ENCODE assay signal across 2 cellular contexts in the genomic region with DNA sequence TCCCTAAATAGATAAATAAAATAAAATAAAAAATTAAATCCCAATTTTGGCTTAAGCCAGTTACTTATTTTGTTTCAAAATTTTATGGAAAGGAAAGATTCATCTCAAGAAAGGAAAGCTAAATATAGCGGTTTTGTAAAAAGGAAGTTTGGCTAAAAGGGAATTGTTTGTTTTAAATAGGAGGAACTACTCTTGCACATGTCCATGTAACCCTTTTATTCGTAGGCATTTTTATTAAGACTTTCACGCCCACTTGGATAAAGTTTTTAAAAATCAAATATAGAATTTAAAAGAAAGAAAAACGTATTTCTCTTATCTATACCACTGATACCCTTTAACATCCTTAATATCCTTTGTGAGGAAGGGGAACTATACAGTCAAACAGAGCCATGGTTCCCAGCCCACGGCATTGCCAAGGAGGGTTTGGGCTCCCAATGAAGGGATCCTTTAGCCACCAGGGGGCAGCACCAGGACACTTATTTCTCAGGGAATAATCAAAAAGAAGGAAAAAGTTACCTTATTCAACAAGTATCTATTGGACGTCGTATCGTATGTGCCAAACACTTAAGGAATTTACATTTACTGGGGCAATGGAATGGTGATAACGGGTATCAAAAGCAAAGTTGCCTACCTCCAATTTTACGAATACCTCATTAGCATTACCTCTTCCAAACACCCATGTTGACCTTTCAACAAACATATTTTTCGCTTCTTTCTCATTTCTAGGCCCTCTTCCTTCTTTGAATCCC.
TF ChIP-seq lines count a peak whose summit lies in the region.

No MANE protein-coding gene starts in this region.

TF ChIP-seq in A549, 52 proteins besides CTCF, POLR2A, EP300 and RAD21 (continued from another document):
- no peak for TF ChIP-seq RNF2 (IDR thresholded peaks at IDR 0.05; ENCODE audit: borderline replicate concordance, low read depth)
- TF ChIP-seq, protein P1, sequence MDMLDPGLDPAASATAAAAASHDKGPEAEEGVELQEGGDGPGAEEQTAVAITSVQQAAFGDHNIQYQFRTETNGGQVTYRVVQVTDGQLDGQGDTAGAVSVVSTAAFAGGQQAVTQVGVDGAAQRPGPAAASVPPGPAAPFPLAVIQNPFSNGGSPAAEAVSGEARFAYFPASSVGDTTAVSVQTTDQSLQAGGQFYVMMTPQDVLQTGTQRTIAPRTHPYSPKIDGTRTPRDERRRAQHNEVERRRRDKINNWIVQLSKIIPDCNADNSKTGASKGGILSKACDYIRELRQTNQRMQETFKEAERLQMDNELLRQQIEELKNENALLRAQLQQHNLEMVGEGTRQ (IDR thresholded peaks at IDR 0.05) = no peak
- peak; percentile 72 for TF ChIP-seq SMC3 (IDR thresholded peaks at IDR 0.05)
- no peak for TF ChIP-seq ZFP36 (IDR thresholded peaks at IDR 0.05; ENCODE audit: borderline replicate concordance, partially characterized antibody)
- TF ChIP-seq NPAS2 (CRISPR knock-in tag; IDR thresholded peaks at IDR 0.05; ENCODE audit: borderline replicate concordance) = no peak
- TF ChIP-seq KDM5A (IDR thresholded peaks at IDR 0.05) = no peak

TF ChIP-seq in H1, 55 proteins besides CTCF, POLR2A, EP300 and RAD21 (continued from another document):
- no peak for TF ChIP-seq EZH2 (IDR thresholded peaks at IDR 0.05; ENCODE audit: low read depth, low read length, severe bottlenecking)
- TF ChIP-seq JUN (IDR thresholded peaks at IDR 0.05; ENCODE audit: low read depth, low read length) = no peak
- TF ChIP-seq TCF12 (IDR thresholded peaks at IDR 0.05; ENCODE audit: low read depth, low read length) = no peak
- no peak for TF ChIP-seq BRCA1 (IDR thresholded peaks at IDR 0.05; ENCODE audit: low read depth, low read length)
- TF ChIP-seq HDAC2 (IDR thresholded peaks at IDR 0.05; ENCODE audit: borderline replicate concordance in 1 of 2, low read depth in 2 of 2, low read length in 2 of 2) = 0 out of 4 replicates have a peak, but pooled peaks of 1 of the 2 experiments have one; percentile 7
